ENCODE assay signal across 1 cellular context in the genomic region with DNA sequence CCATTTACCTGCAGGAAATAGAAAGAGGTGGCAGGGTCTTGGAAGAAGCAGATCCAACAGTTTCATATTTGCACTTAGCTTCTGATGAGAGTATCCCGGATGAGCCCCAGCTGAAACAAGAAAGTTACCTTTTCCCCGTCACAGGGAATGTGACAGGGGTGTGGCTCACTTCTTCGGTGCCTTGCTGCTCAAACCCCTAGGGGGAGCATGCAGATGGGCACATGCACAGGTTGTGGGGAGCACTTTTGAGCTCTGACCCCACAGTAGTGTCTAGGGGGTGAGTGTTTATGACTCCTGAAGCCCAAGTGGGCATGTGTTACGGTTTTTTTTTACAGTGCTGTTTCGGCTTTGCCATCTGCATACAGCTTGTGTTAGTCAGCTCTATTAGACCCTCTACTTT.
TF ChIP-seq lines count a peak whose summit lies in the region.

No MANE protein-coding gene starts in this region.

TF ChIP-seq in K562, 482 proteins besides CTCF, POLR2A, EP300 and RAD21 (continued from another document):
- TF ChIP-seq, protein P1, sequence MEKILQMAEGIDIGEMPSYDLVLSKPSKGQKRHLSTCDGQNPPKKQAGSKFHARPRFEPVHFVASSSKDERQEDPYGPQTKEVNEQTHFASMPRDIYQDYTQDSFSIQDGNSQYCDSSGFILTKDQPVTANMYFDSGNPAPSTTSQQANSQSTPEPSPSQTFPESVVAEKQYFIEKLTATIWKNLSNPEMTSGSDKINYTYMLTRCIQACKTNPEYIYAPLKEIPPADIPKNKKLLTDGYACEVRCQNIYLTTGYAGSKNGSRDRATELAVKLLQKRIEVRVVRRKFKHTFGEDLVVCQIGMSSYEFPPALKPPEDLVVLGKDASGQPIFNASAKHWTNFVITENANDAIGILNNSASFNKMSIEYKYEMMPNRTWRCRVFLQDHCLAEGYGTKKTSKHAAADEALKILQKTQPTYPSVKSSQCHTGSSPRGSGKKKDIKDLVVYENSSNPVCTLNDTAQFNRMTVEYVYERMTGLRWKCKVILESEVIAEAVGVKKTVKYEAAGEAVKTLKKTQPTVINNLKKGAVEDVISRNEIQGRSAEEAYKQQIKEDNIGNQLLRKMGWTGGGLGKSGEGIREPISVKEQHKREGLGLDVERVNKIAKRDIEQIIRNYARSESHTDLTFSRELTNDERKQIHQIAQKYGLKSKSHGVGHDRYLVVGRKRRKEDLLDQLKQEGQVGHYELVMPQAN (IDR thresholded peaks at IDR 0.05; ENCODE audit: borderline replicate concordance): no peak
- no peak for TF ChIP-seq ZNF75A (CRISPR knock-in tag; IDR thresholded peaks at IDR 0.05)
- TF ChIP-seq, protein P2, sequence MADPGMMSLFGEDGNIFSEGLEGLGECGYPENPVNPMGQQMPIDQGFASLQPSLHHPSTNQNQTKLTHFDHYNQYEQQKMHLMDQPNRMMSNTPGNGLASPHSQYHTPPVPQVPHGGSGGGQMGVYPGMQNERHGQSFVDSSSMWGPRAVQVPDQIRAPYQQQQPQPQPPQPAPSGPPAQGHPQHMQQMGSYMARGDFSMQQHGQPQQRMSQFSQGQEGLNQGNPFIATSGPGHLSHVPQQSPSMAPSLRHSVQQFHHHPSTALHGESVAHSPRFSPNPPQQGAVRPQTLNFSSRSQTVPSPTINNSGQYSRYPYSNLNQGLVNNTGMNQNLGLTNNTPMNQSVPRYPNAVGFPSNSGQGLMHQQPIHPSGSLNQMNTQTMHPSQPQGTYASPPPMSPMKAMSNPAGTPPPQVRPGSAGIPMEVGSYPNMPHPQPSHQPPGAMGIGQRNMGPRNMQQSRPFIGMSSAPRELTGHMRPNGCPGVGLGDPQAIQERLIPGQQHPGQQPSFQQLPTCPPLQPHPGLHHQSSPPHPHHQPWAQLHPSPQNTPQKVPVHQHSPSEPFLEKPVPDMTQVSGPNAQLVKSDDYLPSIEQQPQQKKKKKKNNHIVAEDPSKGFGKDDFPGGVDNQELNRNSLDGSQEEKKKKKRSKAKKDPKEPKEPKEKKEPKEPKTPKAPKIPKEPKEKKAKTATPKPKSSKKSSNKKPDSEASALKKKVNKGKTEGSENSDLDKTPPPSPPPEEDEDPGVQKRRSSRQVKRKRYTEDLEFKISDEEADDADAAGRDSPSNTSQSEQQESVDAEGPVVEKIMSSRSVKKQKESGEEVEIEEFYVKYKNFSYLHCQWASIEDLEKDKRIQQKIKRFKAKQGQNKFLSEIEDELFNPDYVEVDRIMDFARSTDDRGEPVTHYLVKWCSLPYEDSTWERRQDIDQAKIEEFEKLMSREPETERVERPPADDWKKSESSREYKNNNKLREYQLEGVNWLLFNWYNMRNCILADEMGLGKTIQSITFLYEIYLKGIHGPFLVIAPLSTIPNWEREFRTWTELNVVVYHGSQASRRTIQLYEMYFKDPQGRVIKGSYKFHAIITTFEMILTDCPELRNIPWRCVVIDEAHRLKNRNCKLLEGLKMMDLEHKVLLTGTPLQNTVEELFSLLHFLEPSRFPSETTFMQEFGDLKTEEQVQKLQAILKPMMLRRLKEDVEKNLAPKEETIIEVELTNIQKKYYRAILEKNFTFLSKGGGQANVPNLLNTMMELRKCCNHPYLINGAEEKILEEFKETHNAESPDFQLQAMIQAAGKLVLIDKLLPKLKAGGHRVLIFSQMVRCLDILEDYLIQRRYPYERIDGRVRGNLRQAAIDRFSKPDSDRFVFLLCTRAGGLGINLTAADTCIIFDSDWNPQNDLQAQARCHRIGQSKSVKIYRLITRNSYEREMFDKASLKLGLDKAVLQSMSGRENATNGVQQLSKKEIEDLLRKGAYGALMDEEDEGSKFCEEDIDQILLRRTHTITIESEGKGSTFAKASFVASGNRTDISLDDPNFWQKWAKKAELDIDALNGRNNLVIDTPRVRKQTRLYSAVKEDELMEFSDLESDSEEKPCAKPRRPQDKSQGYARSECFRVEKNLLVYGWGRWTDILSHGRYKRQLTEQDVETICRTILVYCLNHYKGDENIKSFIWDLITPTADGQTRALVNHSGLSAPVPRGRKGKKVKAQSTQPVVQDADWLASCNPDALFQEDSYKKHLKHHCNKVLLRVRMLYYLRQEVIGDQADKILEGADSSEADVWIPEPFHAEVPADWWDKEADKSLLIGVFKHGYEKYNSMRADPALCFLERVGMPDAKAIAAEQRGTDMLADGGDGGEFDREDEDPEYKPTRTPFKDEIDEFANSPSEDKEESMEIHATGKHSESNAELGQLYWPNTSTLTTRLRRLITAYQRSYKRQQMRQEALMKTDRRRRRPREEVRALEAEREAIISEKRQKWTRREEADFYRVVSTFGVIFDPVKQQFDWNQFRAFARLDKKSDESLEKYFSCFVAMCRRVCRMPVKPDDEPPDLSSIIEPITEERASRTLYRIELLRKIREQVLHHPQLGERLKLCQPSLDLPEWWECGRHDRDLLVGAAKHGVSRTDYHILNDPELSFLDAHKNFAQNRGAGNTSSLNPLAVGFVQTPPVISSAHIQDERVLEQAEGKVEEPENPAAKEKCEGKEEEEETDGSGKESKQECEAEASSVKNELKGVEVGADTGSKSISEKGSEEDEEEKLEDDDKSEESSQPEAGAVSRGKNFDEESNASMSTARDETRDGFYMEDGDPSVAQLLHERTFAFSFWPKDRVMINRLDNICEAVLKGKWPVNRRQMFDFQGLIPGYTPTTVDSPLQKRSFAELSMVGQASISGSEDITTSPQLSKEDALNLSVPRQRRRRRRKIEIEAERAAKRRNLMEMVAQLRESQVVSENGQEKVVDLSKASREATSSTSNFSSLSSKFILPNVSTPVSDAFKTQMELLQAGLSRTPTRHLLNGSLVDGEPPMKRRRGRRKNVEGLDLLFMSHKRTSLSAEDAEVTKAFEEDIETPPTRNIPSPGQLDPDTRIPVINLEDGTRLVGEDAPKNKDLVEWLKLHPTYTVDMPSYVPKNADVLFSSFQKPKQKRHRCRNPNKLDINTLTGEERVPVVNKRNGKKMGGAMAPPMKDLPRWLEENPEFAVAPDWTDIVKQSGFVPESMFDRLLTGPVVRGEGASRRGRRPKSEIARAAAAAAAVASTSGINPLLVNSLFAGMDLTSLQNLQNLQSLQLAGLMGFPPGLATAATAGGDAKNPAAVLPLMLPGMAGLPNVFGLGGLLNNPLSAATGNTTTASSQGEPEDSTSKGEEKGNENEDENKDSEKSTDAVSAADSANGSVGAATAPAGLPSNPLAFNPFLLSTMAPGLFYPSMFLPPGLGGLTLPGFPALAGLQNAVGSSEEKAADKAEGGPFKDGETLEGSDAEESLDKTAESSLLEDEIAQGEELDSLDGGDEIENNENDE (IDR thresholded peaks at IDR 0.05; ENCODE audit: low read depth, low read length): no peak
- TF ChIP-seq, protein P3, sequence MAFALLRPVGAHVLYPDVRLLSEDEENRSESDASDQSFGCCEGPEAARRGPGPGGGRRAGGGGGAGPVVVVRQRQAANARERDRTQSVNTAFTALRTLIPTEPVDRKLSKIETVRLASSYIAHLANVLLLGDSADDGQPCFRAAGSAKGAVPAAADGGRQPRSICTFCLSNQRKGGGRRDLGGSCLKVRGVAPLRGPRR (CRISPR knock-in tag; IDR thresholded peaks at IDR 0.05): no peak
- TF ChIP-seq, protein P4, sequence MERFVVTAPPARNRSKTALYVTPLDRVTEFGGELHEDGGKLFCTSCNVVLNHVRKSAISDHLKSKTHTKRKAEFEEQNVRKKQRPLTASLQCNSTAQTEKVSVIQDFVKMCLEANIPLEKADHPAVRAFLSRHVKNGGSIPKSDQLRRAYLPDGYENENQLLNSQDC (CRISPR knock-in tag; IDR thresholded peaks at IDR 0.05): no peak
- no peak for TF ChIP-seq SMAD4 (CRISPR knock-in tag; conservative IDR thresholded peaks at IDR 0.05)
- TF ChIP-seq ZNF77 (CRISPR knock-in tag; IDR thresholded peaks at IDR 0.05): no peak
